10 cellular contexts compared by ENCODE assay signal in genomic region chr1:41623736-41624135, GRCh38.
DNase-seq lines count a peak whose midpoint lies in the region; ATAC-seq and TF ChIP-seq lines count a peak whose summit lies in the region.
"Had no signal": no experiment of that assay in that cellular context is flagged by ENCODE, and none has a peak within 500 bp of the region (broad histone marks: within the 10 kb centered on the region; RNA-seq: fewer than 3 reads in every experiment).

No MANE protein-coding gene starts in this region.

- no peaks in the 10 kb centered on the region for H3K9me3 Mint-ChIP-seq in stimulated activated naive CD8-positive, alpha-beta T cell treated with anti-CD3 and anti-CD28 coated beads, Interleukin-15, Interleukin-2, amounts not matched to agents 100 ng/mL and 50 ng/mL, for 24 hours
- H3K9me3 Mint-ChIP-seq in chondrocyte (ENCODE audit: low read depth), result no peaks in the 10 kb centered on the region

- ATAC-seq in stimulated activated naive CD8-positive, alpha-beta T cell treated with anti-CD3 and anti-CD28 coated beads, Interleukin-15, Interleukin-2, amounts not matched to agents 100 U/mL and 50 U/mL, for 24 hours, result no peak
- peak; percentile 13 for ATAC-seq in HG03571 (IDR thresholded peaks at IDR 0.05; ENCODE audit: unreplicated experiment)

- H3K36me3 Mint-ChIP-seq in stimulated activated naive CD8-positive, alpha-beta T cell treated with anti-CD3 and anti-CD28 coated beads, Interleukin-15, Interleukin-2, amounts not matched to agents 100 ng/mL and 50 ng/mL, for 24 hours (ENCODE audit: low read depth), result peaks cover 70% of the 10 kb centered on the region
- H3K36me3 Mint-ChIP-seq in chondrocyte (ENCODE audit: low read depth), result no peaks in the 10 kb centered on the region

- H3K27ac Mint-ChIP-seq in stimulated activated naive CD8-positive, alpha-beta T cell treated with anti-CD3 and anti-CD28 coated beads, Interleukin-15, Interleukin-2, amounts not matched to agents 100 ng/mL and 50 ng/mL, for 24 hours, result peak overlapping the region; percentile 38
- no peak overlapping the region for H3K27ac Mint-ChIP-seq in chondrocyte (ENCODE audit: unreplicated experiment)

- DNase-seq in stimulated activated naive CD8-positive, alpha-beta T cell treated with anti-CD3 and anti-CD28 coated beads, Interleukin-15, Interleukin-2, amounts not matched to agents 100 U/mL and 50 U/mL, for 24 hours, result no peak
- DNase-seq in chondrocyte (ENCODE audit: low spot score) (peak; percentile 52), NCI-H226 (no peak), HCEC 1CT (no peak), SIG-M5 treated with dmso at 0.1 percent for 504 hours (lab: John Stamatoyannopoulos, UW; ENCODE audit: unreplicated experiment) (no peak), iPS-NIHi7 (ENCODE audit: extremely low spot score) (no peak)
- DNase-seq: spleen; stimulated activated CD8-positive, alpha-beta memory T cell treated with anti-CD3 and anti-CD28 coated beads, Interleukin-4, amount 100 ng/mL, for 48 hours had no signal

- no peak overlapping the region for H3K4me3 Mint-ChIP-seq in stimulated activated naive CD8-positive, alpha-beta T cell treated with anti-CD3 and anti-CD28 coated beads, Interleukin-15, Interleukin-2, amounts not matched to agents 100 ng/mL and 50 ng/mL, for 24 hours
- H3K4me3 Mint-ChIP-seq in chondrocyte (ENCODE audit: unreplicated experiment), result no peak overlapping the region

- no peaks in the 10 kb centered on the region for H3K27me3 Mint-ChIP-seq in stimulated activated naive CD8-positive, alpha-beta T cell treated with anti-CD3 and anti-CD28 coated beads, Interleukin-15, Interleukin-2, amounts not matched to agents 100 ng/mL and 50 ng/mL, for 24 hours
- no peaks in the 10 kb centered on the region for H3K27me3 Mint-ChIP-seq in chondrocyte (ENCODE audit: low read depth)

- TF ChIP-seq CTCF in chondrocyte (IDR thresholded peaks at IDR 0.05), result no peak

- H3K4me1 Mint-ChIP-seq in stimulated activated naive CD8-positive, alpha-beta T cell treated with anti-CD3 and anti-CD28 coated beads, Interleukin-15, Interleukin-2, amounts not matched to agents 100 ng/mL and 50 ng/mL, for 24 hours (ENCODE audit: low read depth), result peaks cover 72% of the 10 kb centered on the region
- H3K4me1 Mint-ChIP-seq in chondrocyte (ENCODE audit: low read depth), result peaks cover 54% of the 10 kb centered on the region
